9 cellular contexts compared by ENCODE assay signal in the genomic region with DNA sequence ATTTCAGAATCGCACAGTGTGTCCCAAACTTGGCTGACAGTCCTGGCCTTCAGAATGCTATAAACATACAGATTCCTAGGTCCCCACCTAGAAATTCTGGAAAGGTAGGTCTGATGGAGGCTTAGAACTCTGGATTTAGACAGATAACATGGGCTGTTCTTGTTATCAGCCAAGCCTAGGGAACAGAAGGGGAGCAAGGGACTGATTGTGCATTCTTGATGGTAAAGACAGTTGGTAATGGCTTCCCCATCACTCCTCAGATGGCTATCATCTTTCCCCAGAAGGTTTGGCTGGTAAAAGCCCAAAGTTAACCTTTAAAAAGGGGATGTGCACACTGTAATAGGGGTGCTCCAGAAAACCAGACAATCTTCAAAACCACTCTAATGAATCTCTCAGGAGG.
"Had no signal": no experiment of that assay in that cellular context is flagged by ENCODE, and none has a peak within 500 bp of the region (broad histone marks: within the 10 kb centered on the region; RNA-seq: fewer than 3 reads in every experiment).

No MANE protein-coding gene starts in this region.

- DNase-seq: GM23248, GOT3, H7, HFFc6, IMR-90, Karpas-422, KBM-7 had no signal

- ATAC-seq: HCT116 had no signal

- H3K27ac ChIP-seq: GM23248, KMS-11 had no signal
